In the genomic region with DNA sequence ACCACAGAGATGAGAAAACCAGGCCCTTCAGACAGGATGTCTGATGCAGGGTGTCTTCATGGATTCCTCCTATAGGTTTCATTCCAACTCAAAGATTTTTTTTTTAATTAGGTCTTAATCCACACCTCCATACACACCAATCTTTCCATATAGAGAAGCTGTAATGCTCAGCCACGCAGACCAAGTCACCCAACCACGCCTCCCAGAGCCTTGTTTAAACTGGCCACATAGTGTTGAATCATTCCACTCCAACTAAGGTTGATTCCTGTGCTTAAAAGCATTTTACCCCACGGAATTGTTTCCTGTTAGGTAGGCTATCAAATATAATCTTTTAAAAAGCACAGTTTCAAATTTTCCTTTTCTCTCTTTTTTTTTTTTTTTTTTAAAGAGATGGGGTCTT, we compare ENCODE assay signal across 23 cellular contexts.
DNase-seq lines count a peak whose midpoint lies in the region; ATAC-seq, FAIRE-seq and TF ChIP-seq lines count a peak whose summit lies in the region.
"Had no signal": no experiment of that assay in that cellular context is flagged by ENCODE, and none has a peak within 500 bp of the region (broad histone marks: within the 10 kb centered on the region; RNA-seq: fewer than 3 reads in every experiment).

No MANE protein-coding gene starts in this region.

- no TSS peak for BruUV-seq in mammary epithelial cell (replicated peaks; lab: Mats Ljungman, UMichigan)

- H3K4me3 ChIP-seq in mammary epithelial cell (replicated peaks in 1 of 3; ENCODE audit: insufficient read depth in 1 of 3, low read depth in 2 of 3, low read length in 3 of 3) (no peak overlapping the region), vagina (no peak overlapping the region)
- H3K4me3 ChIP-seq: MG63 had no signal

- in situ Hi-C loops in mammary epithelial cell (cut with MboI; ENCODE audit: low sequenced_read_pairs in 2 of 2), result no loop called here

- H3K9ac ChIP-seq in mammary epithelial cell (ENCODE audit: insufficient read depth, low read length), result no peak overlapping the region

- 37% methylated on average over 3 of the region's 3 CpGs for WGBS in mammary epithelial cell (ENCODE audit: low coverage, missing lambda C conversion rate)

- no peak overlapping the region for H2AFZ ChIP-seq in mammary epithelial cell (ENCODE audit: low read depth, low read length)

- H3K36me3 ChIP-seq in mammary epithelial cell (ENCODE audit: insufficient read depth, low read length) (no peaks in the 10 kb centered on the region), vagina (no peaks in the 10 kb centered on the region)
- H3K36me3 ChIP-seq: MG63 had no signal

- H3K4me1 ChIP-seq in mammary epithelial cell (ENCODE audit: insufficient read depth, low read length), result peaks cover 2% of the 10 kb centered on the region
- no peaks in the 10 kb centered on the region for H3K4me1 ChIP-seq in vagina

- FAIRE-seq in H54 (lab: Jason Lieb, UNC), result no peak
- FAIRE-seq: D721Med had no signal

- H3K79me2 ChIP-seq in mammary epithelial cell (ENCODE audit: insufficient read depth, low read length), result no peaks in the 10 kb centered on the region

- intact Hi-C loops in mammary epithelial cell (cut with micrococcal nuclease) (no loop called here), left ventricle myocardium superior (cut with micrococcal nuclease) (no loop called here), vagina (cut with DNase I) (no loop called here)

- no peak for TF ChIP-seq POLR2A in vagina (IDR thresholded peaks at IDR 0.05)
- TF ChIP-seq POLR2A in H54 (IDR thresholded peaks at IDR 0.05; ENCODE audit: low read depth, low read length), result no peak

- H4K20me1 ChIP-seq in mammary epithelial cell (ENCODE audit: insufficient read depth, low read length), result no peaks in the 10 kb centered on the region

- H3K9me3 ChIP-seq in mammary epithelial cell (replicated peaks; ENCODE audit: insufficient read depth, low read length) (no peaks in the 10 kb centered on the region), vagina (no peaks in the 10 kb centered on the region)
- H3K9me3 ChIP-seq: MG63 had no signal

- no peak for TF ChIP-seq CTCF in mammary epithelial cell (conservative IDR thresholded peaks at IDR 0.05 in 1 of 2, IDR thresholded peaks at IDR 0.05 in 1 of 2; ENCODE audit: extremely low read depth in 1 of 2, insufficient read depth in 1 of 2, low read depth in 1 of 2, low read length in 2 of 2)
- TF ChIP-seq CTCF in vagina (IDR thresholded peaks at IDR 0.05), result no peak

- H3K27ac ChIP-seq in mammary epithelial cell (ENCODE audit: insufficient read depth, low read depth, low read length) (no peak overlapping the region), vagina (no peak overlapping the region)
- H3K27ac ChIP-seq: C4-2B had no signal

- dilution Hi-C loops in mammary epithelial cell (cut with HindIII; ENCODE audit: low sequenced_read_pairs), result no loop called here

- H3K27me3 ChIP-seq in mammary epithelial cell (ENCODE audit: insufficient read depth, low read length) (no peaks in the 10 kb centered on the region), vagina (no peaks in the 10 kb centered on the region)
- H3K27me3 ChIP-seq: MG63 had no signal

- no peak for ATAC-seq in left ventricle myocardium superior

- no peak overlapping the region for H3K4me2 ChIP-seq in mammary epithelial cell (ENCODE audit: insufficient read depth, low read depth, low read length)

- DNase-seq in Daoy (ENCODE audit: low read depth), result peak; percentile 52
- DNase-seq in M059J (ENCODE audit: low read depth), result peak; percentile 18
- DNase-seq in mammary epithelial cell, result peak; percentile 57
- DNase-seq in glomerular visceral epithelial cell (ENCODE audit: extremely low spot score), result peak; percentile 15
- no peak for DNase-seq in left ventricle myocardium superior
- no peak for DNase-seq in vagina (ENCODE audit: extremely low spot score in 2 of 2)
- no peak for DNase-seq in H54 (ENCODE audit: insufficient read length, low spot score)
- DNase-seq: AML-193, DMS53, EL, GF-D8, GOT3, Karpas-422, MG63, NCI-H1417, NCI-H1694 treated with DMSO at 0.1 percent for 48 hours, NCI-H2081 treated with DMSO at 0.1 percent for 48 hours, NCI-H2171 treated with DMSO at 0.1 percent for 48 hours, NCI-H446, NCI-H526, SHP77 had no signal

- CTCF ChIA-PET in mammary epithelial cell (lab: Charles Lee; ENCODE audit: low non-redundant PET), result no interaction called here

Comparison
In these comparisons a context has a peak if more than half of its experiments do, and no peak if none do; other contexts are left out.
1. DNase-seq: peak in Daoy (single experiment), M059J (single experiment), mammary epithelial cell (single experiment) and glomerular visceral epithelial cell (single experiment); none in left ventricle myocardium superior (single experiment), vagina (0 of 2) and H54 (single experiment).